In genomic region chr10:79207726-79208125, GRCh38 we compare ENCODE assay signal across 26 cellular contexts.
"Had no signal": no experiment of that assay in that cellular context is flagged by ENCODE, and none has a peak within 500 bp of the region (broad histone marks: within the 10 kb centered on the region; RNA-seq: fewer than 3 reads in every experiment).

No MANE protein-coding gene starts in this region.

- H3K4me1 ChIP-seq: foreskin keratinocyte, gastrocnemius medialis had no signal

- ATAC-seq: activated CD4-positive, alpha-beta T cell treated with anti-CD3 and anti-CD28 coated beads for 36 hours; activated T-cell treated with anti-CD3 and anti-CD28 coated beads, Interleukin-2, amount 50 U/mL, for 72 hours; effector memory CD8-positive, alpha-beta T cell; foreskin keratinocyte; gastrocnemius medialis had no signal

- DNase-seq: activated CD4-positive, alpha-beta memory T cell treated with anti-CD3 and anti-CD28 coated beads, Interleukin-2, amount 10 ng/mL, durations not matched to agents 7 days and 5 days; activated CD4-positive, alpha-beta T cell treated with anti-CD3 and anti-CD28 coated beads for 36 hours; activated CD4-positive, alpha-beta T cell treated with anti-CD3 and anti-CD28 coated beads, Interleukin-2, amount 10 ng/mL, durations not matched to agents 24 days and 14 days; activated CD4-positive, alpha-beta T cell treated with anti-CD3 and anti-CD28 coated beads, Interleukin-2, amount 50 U/mL, for 4 hours; activated CD4-positive, CD25-positive, alpha-beta regulatory T cell; activated CD4-positive, CD25-positive, alpha-beta regulatory T cell treated with anti-CD3 and anti-CD28 coated beads, Interleukin-2, amount 50 U/mL, for 72 hours; activated CD8-positive, alpha-beta memory T cell treated with anti-CD3 and anti-CD28 coated beads, Interleukin-2, amount 50 U/mL, for 48 hours; activated gamma-delta T cell treated with Interleukin-2 at 50 U/mL for 16 hours; activated naive CD4-positive, alpha-beta T cell treated with anti-CD3 and anti-CD28 coated beads, Interleukin-2, amount 50 U/mL, for 16 hours; activated naive CD4-positive, alpha-beta T cell treated with Interleukin-2 at 50 U/mL for 16 hours; activated T-cell treated with anti-CD3 and anti-CD28 coated beads for 4 hours; activated T-cell treated with anti-CD3 and anti-CD28 coated beads, Interleukin-2, amount 50 U/mL, for 24 hours; activated T-cell treated with anti-CD3 and anti-CD28 coated beads, Interleukin-2, amount 50 U/mL, for 72 hours; amniotic stem cell; anterior cingulate cortex; brain microvascular endothelial cell; cortex of kidney; dermis blood vessel endothelial cell; effector CD4-positive, alpha-beta T cell; effector memory CD8-positive, alpha-beta T cell; erythroblast; foreskin keratinocyte; gastrocnemius medialis; glutamatergic neuron; T-helper 2 cell had no signal

- H3K4me3 ChIP-seq: esophagus muscularis mucosa, gastrocnemius medialis had no signal

- H3K27ac ChIP-seq: brain microvascular endothelial cell, esophagus muscularis mucosa, foreskin keratinocyte, gastrocnemius medialis had no signal

- H3K27me3 ChIP-seq: brain microvascular endothelial cell, esophagus muscularis mucosa, foreskin keratinocyte, gastrocnemius medialis had no signal

- H3K9me3 ChIP-seq: esophagus muscularis mucosa, gastrocnemius medialis had no signal
